Comparison of ENCODE assay signal across 17 cellular contexts in genomic region chr3:13053915-13054704, GRCh38.
DNase-seq lines count a peak whose midpoint lies in the region; ATAC-seq lines count a peak whose summit lies in the region.
"Had no signal": no experiment of that assay in that cellular context is flagged by ENCODE, and none has a peak within 500 bp of the region (broad histone marks: within the 10 kb centered on the region; RNA-seq: fewer than 3 reads in every experiment).

No MANE protein-coding gene starts in this region.

- H3K27me3 ChIP-seq in BLaER1 = no peaks in the 10 kb centered on the region

- H3K36me3 ChIP-seq in BLaER1 = peaks cover 23% of the 10 kb centered on the region; the same call in 1 of the 2 replicates
- H3K36me3 ChIP-seq in KOPT-K1 (ENCODE audit: insufficient read depth, low read length) = no peaks in the 10 kb centered on the region

- DNase-seq in globus pallidus (ENCODE audit: low spot score) = peak; percentile 59
- DNase-seq in pons (ENCODE audit: low spot score) = peak; percentile 60
- DNase-seq in cerebellar nuclear complex (lab: John Stamatoyannopoulos, UW) = no peak
- DNase-seq: AML-193; CD8-positive, alpha-beta T cell; KG1; MM.1S; NCI-H1105 treated with DMSO at 0.1 percent for 48 hours; NCI-H187; NCI-H446; NCI-H748 treated with DMSO at 0.1 percent for 48 hours; PC-9 had no signal

- peak overlapping the region; percentile 20; the same call in 1 of the 2 replicates for H3K9ac ChIP-seq in BLaER1

- H4K20me1 ChIP-seq in BLaER1 = peaks cover 98% of the 10 kb centered on the region

- no peak overlapping the region for H3K4me3 ChIP-seq in BLaER1
- H3K4me3 ChIP-seq: PC-9 had no signal

- H3K4me1 ChIP-seq in BLaER1 = peaks cover 99% of the 10 kb centered on the region

- H3K9me3 ChIP-seq in BLaER1 (no peaks in the 10 kb centered on the region), KOPT-K1 (ENCODE audit: insufficient read depth, low read length, poor library complexity, severe bottlenecking) (no peaks in the 10 kb centered on the region)

- H3K4me2 ChIP-seq in BLaER1 = peak overlapping the region; percentile 96
- H3K4me2 ChIP-seq: PC-9 had no signal

- H3K27ac ChIP-seq in BLaER1 (peak overlapping the region; percentile 33), KOPT-K1 (ENCODE audit: low read depth, low read length, poor library complexity, severe bottlenecking) (peak overlapping the region; percentile 56)
- H3K27ac ChIP-seq: PC-9 had no signal

- no peak for ATAC-seq in GM21447 (IDR thresholded peaks at IDR 0.05; ENCODE audit: unreplicated experiment)
- ATAC-seq in GM18858 (IDR thresholded peaks at IDR 0.05; ENCODE audit: unreplicated experiment) = no peak
- no peak for ATAC-seq in HG02840 (IDR thresholded peaks at IDR 0.05; ENCODE audit: low FRiP score, unreplicated experiment)
- ATAC-seq: CD8-positive, alpha-beta T cell had no signal

Comparison
In these comparisons a context has a peak if more than half of its experiments do, and no peak if none do; other contexts are left out.
1. DNase-seq: peak in globus pallidus (single experiment) and pons (single experiment); none in cerebellar nuclear complex (0 of 2).